Comparison of ENCODE assay signal across 31 cellular contexts in the genomic region with DNA sequence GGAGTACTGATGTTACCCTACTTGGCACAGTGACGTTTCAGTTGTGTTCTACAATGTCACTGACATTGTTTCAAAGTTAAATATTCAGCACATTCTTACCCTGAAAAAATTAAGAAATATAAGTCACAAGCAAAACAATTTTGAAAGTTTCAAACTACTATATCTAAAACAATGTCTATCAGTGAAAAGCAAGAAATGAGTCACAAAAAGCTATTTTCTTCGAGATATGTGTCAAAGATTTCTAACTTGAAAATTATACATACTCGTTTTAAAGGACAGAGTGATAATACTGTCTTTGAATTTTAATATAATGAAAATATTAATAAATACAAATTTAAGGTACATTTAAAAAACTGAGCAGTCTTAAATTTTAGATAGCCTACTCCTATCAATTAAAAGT.
"Had no signal": no experiment of that assay in that cellular context is flagged by ENCODE, and none has a peak within 500 bp of the region (broad histone marks: within the 10 kb centered on the region; RNA-seq: fewer than 3 reads in every experiment).

No MANE protein-coding gene starts in this region.

- H3K9me3 Mint-ChIP-seq: activated CD8-positive, alpha-beta T cell treated with anti-CD3 and anti-CD28 coated beads for 36 hours; activated naive CD4-positive, alpha-beta T cell treated with anti-CD3 and anti-CD28 coated beads, Interleukin-2, amount 10 ng/mL, durations not matched to agents 7 days and 5 days; activated naive CD4-positive, alpha-beta T cell treated with anti-CD3 and anti-CD28 coated beads, Interleukin-2, amount 50 U/mL, for 72 hours; activated naive CD8-positive, alpha-beta T cell treated with anti-CD3 and anti-CD28 coated beads, Interleukin-2, amount 10 ng/mL, durations not matched to agents 7 days and 5 days; activated T-helper 1 cell treated with anti-CD3 and anti-CD28 coated beads, Interleukin-12 subunit alpha, Interleukin-12 subunit beta, Interleukin-2, Interleukin-4 antibody, amounts not matched to agents 30 ng/mL and 10 ng/mL and 1 ng/mL, durations not matched to agents 14 hours and 24 hours and 36 hours; brain; T-cell; T-helper 1 cell treated with Interleukin-12 subunit alpha and Interleukin-12 subunit beta and Interleukin-4 antibody, amounts not matched to agents 30 μg/mL and 1 μg/mL, for 36 hours; T-helper 2 cell treated with Interferon-gamma antibody and Interleukin-4, amounts not matched to agents 5 μg/mL and 100 μg/mL, for 36 hours had no signal

- DNase-seq: activated CD4-positive, alpha-beta T cell treated with anti-CD3 and anti-CD28 coated beads for 48 hours; activated CD4-positive, alpha-beta T cell treated with anti-CD3 and anti-CD28 coated beads, Interleukin-2, amount 50 U/mL, for 1 hour; activated CD4-positive, alpha-beta T cell treated with anti-CD3 and anti-CD28 coated beads, Interleukin-2, amount 50 U/mL, for 48 hours; activated CD4-positive, CD25-positive, alpha-beta regulatory T cell; activated CD8-positive, alpha-beta memory T cell treated with anti-CD3 and anti-CD28 coated beads for 24 hours; activated CD8-positive, alpha-beta T cell treated with anti-CD3 and anti-CD28 coated beads for 36 hours; activated gamma-delta T cell; activated naive CD4-positive, alpha-beta T cell; activated naive CD4-positive, alpha-beta T cell treated with anti-CD3 and anti-CD28 coated beads, Interleukin-2, amount 10 ng/mL, durations not matched to agents 7 days and 5 days; activated naive CD8-positive, alpha-beta T cell treated with anti-CD3 and anti-CD28 coated beads, Interleukin-2, amount 10 ng/mL, durations not matched to agents 7 days and 5 days; activated T-cell treated with anti-CD3 and anti-CD28 coated beads, Interleukin-2, amount 50 U/mL, for 48 hours; central memory CD4-positive, alpha-beta T cell; cerebellar nuclear complex; colonic mucosa; effector CD8-positive, alpha-beta T cell; esophagus squamous epithelium; foreskin melanocyte; glutamatergic neuron; heart left ventricle; SW 1271; T-cell; T1000 had no signal

- H3K9me3 ChIP-seq: ascending aorta, breast epithelium, colonic mucosa, esophagus squamous epithelium, heart left ventricle had no signal

- H3K4me3 ChIP-seq: ascending aorta, breast epithelium, cardiac muscle cell, colonic mucosa, esophagus squamous epithelium, heart left ventricle had no signal

- H3K4me1 Mint-ChIP-seq: activated naive CD4-positive, alpha-beta T cell treated with anti-CD3 and anti-CD28 coated beads, Interleukin-2, amount 10 ng/mL, durations not matched to agents 7 days and 5 days; T-cell had no signal

- H3K27ac ChIP-seq: ascending aorta, breast epithelium, cardiac muscle cell, colonic mucosa, epithelial cell of prostate, esophagus squamous epithelium had no signal

- H3K27me3 ChIP-seq: ascending aorta, breast epithelium, cardiac muscle cell, colonic mucosa, esophagus squamous epithelium, heart left ventricle had no signal

- H3K4me1 ChIP-seq: ascending aorta, breast epithelium, colonic mucosa had no signal

- ATAC-seq: activated CD8-positive, alpha-beta T cell treated with anti-CD3 and anti-CD28 coated beads for 36 hours; activated naive CD4-positive, alpha-beta T cell treated with anti-CD3 and anti-CD28 coated beads, Interleukin-2, amount 50 U/mL, for 72 hours; heart left ventricle; T-cell had no signal

- H3K27ac Mint-ChIP-seq: activated CD8-positive, alpha-beta T cell treated with anti-CD3 and anti-CD28 coated beads for 36 hours; activated naive CD4-positive, alpha-beta T cell treated with anti-CD3 and anti-CD28 coated beads, Interleukin-2, amount 10 ng/mL, durations not matched to agents 7 days and 5 days; activated naive CD4-positive, alpha-beta T cell treated with anti-CD3 and anti-CD28 coated beads, Interleukin-2, amount 50 U/mL, for 72 hours; activated naive CD8-positive, alpha-beta T cell treated with anti-CD3 and anti-CD28 coated beads, Interleukin-2, amount 10 ng/mL, durations not matched to agents 7 days and 5 days; T-cell; T-helper 1 cell treated with Interleukin-12 subunit alpha and Interleukin-12 subunit beta and Interleukin-4 antibody, amounts not matched to agents 30 μg/mL and 1 μg/mL, for 36 hours; T-helper 2 cell treated with Interferon-gamma antibody and Interleukin-4, amounts not matched to agents 5 μg/mL and 100 μg/mL, for 36 hours had no signal

- H3K27me3 Mint-ChIP-seq: activated CD8-positive, alpha-beta T cell treated with anti-CD3 and anti-CD28 coated beads for 36 hours; activated naive CD4-positive, alpha-beta T cell treated with anti-CD3 and anti-CD28 coated beads, Interleukin-2, amount 10 ng/mL, durations not matched to agents 7 days and 5 days; activated naive CD8-positive, alpha-beta T cell treated with anti-CD3 and anti-CD28 coated beads, Interleukin-2, amount 10 ng/mL, durations not matched to agents 7 days and 5 days; brain; T-cell had no signal

- H3K4me3 Mint-ChIP-seq: activated CD8-positive, alpha-beta T cell treated with anti-CD3 and anti-CD28 coated beads for 36 hours; activated naive CD4-positive, alpha-beta T cell treated with anti-CD3 and anti-CD28 coated beads, Interleukin-2, amount 10 ng/mL, durations not matched to agents 7 days and 5 days; activated naive CD8-positive, alpha-beta T cell treated with anti-CD3 and anti-CD28 coated beads, Interleukin-2, amount 10 ng/mL, durations not matched to agents 7 days and 5 days; activated T-helper 1 cell treated with anti-CD3 and anti-CD28 coated beads, Interleukin-12 subunit alpha, Interleukin-12 subunit beta, Interleukin-2, Interleukin-4 antibody, amounts not matched to agents 30 ng/mL and 10 ng/mL and 1 ng/mL, durations not matched to agents 14 hours and 24 hours and 36 hours; brain; T-cell; T-helper 1 cell treated with Interleukin-12 subunit alpha and Interleukin-12 subunit beta and Interleukin-4 antibody, amounts not matched to agents 30 μg/mL and 1 μg/mL, for 36 hours; T-helper 2 cell treated with Interferon-gamma antibody and Interleukin-4, amounts not matched to agents 5 μg/mL and 100 μg/mL, for 36 hours had no signal

- H3K36me3 ChIP-seq: breast epithelium, colonic mucosa had no signal
